Comparison of ENCODE assay signal across 9 cellular contexts in the genomic region with DNA sequence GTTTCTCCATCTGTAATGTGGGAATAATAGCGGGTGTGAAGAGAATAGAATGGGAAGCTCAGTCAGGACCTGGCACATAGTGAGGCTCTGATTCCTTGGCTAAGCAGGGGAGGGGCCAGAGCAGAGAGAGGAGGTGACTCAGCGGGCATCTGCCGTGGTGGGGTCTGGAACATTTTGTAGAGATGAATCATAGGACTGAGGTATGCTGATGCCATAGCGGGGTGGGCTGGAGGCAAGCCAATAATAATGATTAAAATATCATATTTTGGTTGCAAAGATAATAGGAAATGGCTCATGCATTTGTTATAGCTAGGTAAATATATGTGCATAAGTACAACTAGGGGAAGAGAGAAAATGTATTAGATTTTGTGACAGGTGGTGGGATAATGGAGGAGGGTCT. TPM values are rescaled to one million over a fixed set of nuclear protein-coding genes. Genes with fewer than 3 reads are reported as not detected.
DNase-seq lines count a peak whose midpoint lies in the region; ATAC-seq and TF ChIP-seq lines count a peak whose summit lies in the region.
"Had no signal": no experiment of that assay in that cellular context is flagged by ENCODE, and none has a peak within 500 bp of the region (broad histone marks: within the 10 kb centered on the region; RNA-seq: fewer than 3 reads in every experiment).

No MANE protein-coding gene starts in this region.

- H3K27ac Mint-ChIP-seq in chondrocyte (ENCODE audit: unreplicated experiment) (peak overlapping the region; percentile 87), mesothelial cell of epicardium (peak overlapping the region; percentile 27)

- H3K9me3 Mint-ChIP-seq in chondrocyte (ENCODE audit: low read depth): no peaks in the 10 kb centered on the region
- H3K9me3 Mint-ChIP-seq in mesothelial cell of epicardium: no peaks in the 10 kb centered on the region

- H3K4me1 Mint-ChIP-seq in chondrocyte (ENCODE audit: low read depth) (peaks cover 43% of the 10 kb centered on the region), mesothelial cell of epicardium (peaks cover 15% of the 10 kb centered on the region)

- TF ChIP-seq CTCF in chondrocyte (IDR thresholded peaks at IDR 0.05) (no peak), mesothelial cell of epicardium (IDR thresholded peaks at IDR 0.05; ENCODE audit: unreplicated experiment) (no peak)

- H3K27me3 ChIP-seq in MG63: no peaks in the 10 kb centered on the region

- H3K9me3 ChIP-seq in MG63: no peaks in the 10 kb centered on the region

- no peak for ATAC-seq in sciatic nerve

- H3K4me3 Mint-ChIP-seq in chondrocyte (ENCODE audit: unreplicated experiment) (no peak overlapping the region), mesothelial cell of epicardium (no peak overlapping the region)

- in situ Hi-C loops in Caki2 (cut with HindIII; ENCODE audit: low pct_unique_long_range_greater_than_20kb, low sequenced_read_pairs): no loop called here

- H3K27me3 Mint-ChIP-seq in chondrocyte (ENCODE audit: low read depth): no peaks in the 10 kb centered on the region
- no peaks in the 10 kb centered on the region for H3K27me3 Mint-ChIP-seq in mesothelial cell of epicardium (ENCODE audit: low read depth)

- peak; percentile 82 for DNase-seq in Caki2 (ENCODE audit: low read depth)
- peak; percentile 90 for DNase-seq in MG63
- no peak for DNase-seq in chondrocyte (ENCODE audit: low spot score)
- no peak for DNase-seq in mesothelial cell of epicardium (ENCODE audit: low spot score in 2 of 2, unreplicated experiment in 2 of 2)
- DNase-seq in sciatic nerve (ENCODE audit: low spot score): no peak
- no peak for DNase-seq in cortex of kidney (lab: John Stamatoyannopoulos, UW)
- no peak for DNase-seq in cardiac septum (ENCODE audit: low spot score)
- DNase-seq in DMS153 (lab: John Stamatoyannopoulos, UW): no peak
- DNase-seq: activated gamma-delta T cell treated with Interleukin-2 at 50 U/mL for 16 hours had no signal

- intact Hi-C loops in sciatic nerve (cut with DNase I): no loop called here
- intact Hi-C loops in cardiac septum (cut with DNase I): no loop called here

- no peaks in the 10 kb centered on the region for H3K36me3 ChIP-seq in MG63

- no peaks in the 10 kb centered on the region for H3K36me3 Mint-ChIP-seq in chondrocyte (ENCODE audit: low read depth)
- H3K36me3 Mint-ChIP-seq in mesothelial cell of epicardium: no peaks in the 10 kb centered on the region

- no peak overlapping the region for H3K4me3 ChIP-seq in MG63

RNA-seq across cellular contexts. Expression of a gene that starts 11.2 kb away (rescaled TPM):
- total RNA-seq in Caki2 (2014; rRNA removed; shearing (Covaris generic); ENCODE audit: low replicate concordance): 1.1 TPM in 1 of 2 replicates, not detected in the other
- 0.43 TPM in 1 of 2 replicates, not detected in the other for total RNA-seq in MG63 (2014; rRNA removed; shearing (Covaris generic); ENCODE audit: low replicate concordance)
- total RNA-seq in chondrocyte (0.27 TPM in 1 of 3 replicates, not detected in the others), mesothelial cell of epicardium (0.09 TPM in 1 of 3 replicates, not detected in the others), sciatic nerve (not detected), cardiac septum (not detected)

RNA-seq across cellular contexts. Expression of a gene that starts 23.9 kb away (rescaled TPM):
- total RNA-seq in Caki2 (2014; rRNA removed; shearing (Covaris generic); ENCODE audit: low replicate concordance): 8.9 and 18.6 TPM in 2 replicates
- 0.69 and 1.5 TPM in 2 replicates for total RNA-seq in MG63 (2014; rRNA removed; shearing (Covaris generic); ENCODE audit: low replicate concordance)
- total RNA-seq in chondrocyte (14.2 to 14.6 TPM (median 14.3 TPM) in 3 replicates), mesothelial cell of epicardium (17.7 to 20.2 TPM (median 18.8 TPM) in 3 replicates), sciatic nerve (21.4 TPM), cardiac septum (10.5 TPM)

Comparison
In these comparisons a context has a peak if more than half of its experiments do, and no peak if none do; other contexts are left out.
1. DNase-seq: peak in Caki2 (single experiment) and MG63 (single experiment); none in chondrocyte (single experiment), mesothelial cell of epicardium (0 of 2), sciatic nerve (single experiment), cortex of kidney (single experiment), cardiac septum (single experiment) and DMS153 (single experiment).